ENCODE assay signal across 9 cellular contexts in genomic region chr1:112702067-112702395, GRCh38. TPM values are rescaled to one million over a fixed set of nuclear protein-coding genes. Genes with fewer than 3 reads are reported as not detected.
DNase-seq lines count a peak whose midpoint lies in the region; ATAC-seq and TF ChIP-seq lines count a peak whose summit lies in the region.
"Had no signal": no experiment of that assay in that cellular context is flagged by ENCODE, and none has a peak within 500 bp of the region (broad histone marks: within the 10 kb centered on the region; RNA-seq: fewer than 3 reads in every experiment).

No MANE protein-coding gene starts in this region.

- peak overlapping the region; percentile 66 to 94 for H3K27ac ChIP-seq in left lung

- no peaks in the 10 kb centered on the region for H3K9me3 Mint-ChIP-seq in T-helper 1 cell treated with Interleukin-12 subunit alpha and Interleukin-12 subunit beta and Interleukin-4 antibody, amounts not matched to agents 30 μg/mL and 1 μg/mL, for 36 hours
- H3K9me3 Mint-ChIP-seq in activated T-helper 17 cell treated with anti-CD3 and anti-CD28 coated beads, Interleukin-2, amount 50 U/mL, for 72 hours = no peaks in the 10 kb centered on the region
- H3K9me3 Mint-ChIP-seq in stimulated activated naive CD8-positive, alpha-beta T cell treated with anti-CD3 and anti-CD28 coated beads, Interleukin-15, amount 100 ng/mL, for 72 hours = no peaks in the 10 kb centered on the region

- TF ChIP-seq CTCF in left lung (IDR thresholded peaks at IDR 0.05) = no peak

- ATAC-seq in activated T-helper 17 cell treated with anti-CD3 and anti-CD28 coated beads, Interleukin-2, amount 50 U/mL, for 72 hours (replicated peaks) = no peak
- no peak for ATAC-seq in left lung
- no peak for ATAC-seq in stimulated activated naive CD8-positive, alpha-beta T cell treated with anti-CD3 and anti-CD28 coated beads, Interleukin-15, amount 100 ng/mL, for 72 hours
- ATAC-seq: mucosa of descending colon had no signal

- H3K36me3 ChIP-seq in left lung = peaks cover 0 to 51% of the 10 kb centered on the region in 2 donors

- H3K36me3 Mint-ChIP-seq in T-helper 1 cell treated with Interleukin-12 subunit alpha and Interleukin-12 subunit beta and Interleukin-4 antibody, amounts not matched to agents 30 μg/mL and 1 μg/mL, for 36 hours (ENCODE audit: low read depth) = peaks cover 28% of the 10 kb centered on the region
- peaks cover 26% of the 10 kb centered on the region for H3K36me3 Mint-ChIP-seq in activated T-helper 17 cell treated with anti-CD3 and anti-CD28 coated beads, Interleukin-2, amount 50 U/mL, for 72 hours (ENCODE audit: low read depth)

- H3K27ac Mint-ChIP-seq in T-helper 1 cell treated with Interleukin-12 subunit alpha and Interleukin-12 subunit beta and Interleukin-4 antibody, amounts not matched to agents 30 μg/mL and 1 μg/mL, for 36 hours = peak overlapping the region; percentile 57
- H3K27ac Mint-ChIP-seq in activated T-helper 17 cell treated with anti-CD3 and anti-CD28 coated beads, Interleukin-2, amount 50 U/mL, for 72 hours = peak overlapping the region; percentile 68
- H3K27ac Mint-ChIP-seq in stimulated activated naive CD8-positive, alpha-beta T cell treated with anti-CD3 and anti-CD28 coated beads, Interleukin-15, amount 100 ng/mL, for 72 hours = peak overlapping the region; percentile 64 to 87

- H3K4me3 Mint-ChIP-seq in T-helper 1 cell treated with Interleukin-12 subunit alpha and Interleukin-12 subunit beta and Interleukin-4 antibody, amounts not matched to agents 30 μg/mL and 1 μg/mL, for 36 hours = no peak overlapping the region
- H3K4me3 Mint-ChIP-seq in activated T-helper 17 cell treated with anti-CD3 and anti-CD28 coated beads, Interleukin-2, amount 50 U/mL, for 72 hours = peak overlapping the region; percentile 27
- H3K4me3 Mint-ChIP-seq in stimulated activated naive CD8-positive, alpha-beta T cell treated with anti-CD3 and anti-CD28 coated beads, Interleukin-15, amount 100 ng/mL, for 72 hours = peak overlapping the region in 1 of 2 donors; percentile 1

- peaks cover 56% of the 10 kb centered on the region for H3K4me1 Mint-ChIP-seq in T-helper 1 cell treated with Interleukin-12 subunit alpha and Interleukin-12 subunit beta and Interleukin-4 antibody, amounts not matched to agents 30 μg/mL and 1 μg/mL, for 36 hours (ENCODE audit: low read depth)
- peaks cover 38% of the 10 kb centered on the region for H3K4me1 Mint-ChIP-seq in activated T-helper 17 cell treated with anti-CD3 and anti-CD28 coated beads, Interleukin-2, amount 50 U/mL, for 72 hours
- H3K4me1 Mint-ChIP-seq in stimulated activated naive CD8-positive, alpha-beta T cell treated with anti-CD3 and anti-CD28 coated beads, Interleukin-15, amount 100 ng/mL, for 72 hours = peaks cover 76% of the 10 kb centered on the region

- no peaks in the 10 kb centered on the region for H3K27me3 Mint-ChIP-seq in T-helper 1 cell treated with Interleukin-12 subunit alpha and Interleukin-12 subunit beta and Interleukin-4 antibody, amounts not matched to agents 30 μg/mL and 1 μg/mL, for 36 hours (ENCODE audit: low read depth)
- H3K27me3 Mint-ChIP-seq in activated T-helper 17 cell treated with anti-CD3 and anti-CD28 coated beads, Interleukin-2, amount 50 U/mL, for 72 hours = no peaks in the 10 kb centered on the region
- no peaks in the 10 kb centered on the region for H3K27me3 Mint-ChIP-seq in stimulated activated naive CD8-positive, alpha-beta T cell treated with anti-CD3 and anti-CD28 coated beads, Interleukin-15, amount 100 ng/mL, for 72 hours

- TF ChIP-seq POLR2A in erythroblast (IDR thresholded peaks at IDR 0.05; ENCODE audit: low read length) = no peak

- no peak for DNase-seq in T-helper 1 cell
- DNase-seq in left lung = no peak
- DNase-seq in stimulated activated naive CD8-positive, alpha-beta T cell treated with anti-CD3 and anti-CD28 coated beads, Interleukin-15, amount 100 ng/mL, for 72 hours = no peak
- no peak for DNase-seq in erythroblast (lab: John Stamatoyannopoulos, UW)
- no peak for DNase-seq in NCI-H1092 (lab: John Stamatoyannopoulos, UW)
- DNase-seq in NCI-H82 treated with DMSO at 0.1 percent for 48 hours (lab: John Stamatoyannopoulos, UW; ENCODE audit: unreplicated experiment) = no peak
- DNase-seq: mucosa of descending colon had no signal

- H3K4me1 ChIP-seq in left lung = peaks cover 41 to 72% of the 10 kb centered on the region in 2 donors

- peaks cover 0 to 15% of the 10 kb centered on the region in 2 donors for H3K27me3 ChIP-seq in left lung

- H3K4me3 ChIP-seq in left lung = no peak overlapping the region
- H3K4me3 ChIP-seq: mucosa of descending colon had no signal

- no peaks in the 10 kb centered on the region for H3K9me3 ChIP-seq in left lung
- H3K9me3 ChIP-seq: mucosa of descending colon had no signal

- intact Hi-C loops in left lung (cut with DNase I) = loop anchor here in 1 of 2 donors (10.0 kb wide), 2 partner anchors 77 to 307 kb away; partner anchors contain the start of gene CTTNBP2NL

RNA-seq across cellular contexts. Expression of gene RHOC, which starts 4.9 kb away (rescaled TPM):
- total RNA-seq in activated T-helper 17 cell treated with anti-CD3 and anti-CD28 coated beads, Interleukin-2, amount 50 U/mL, for 72 hours = 10 to 100 TPM; 39.5 to 59.4 TPM
- total RNA-seq in left lung = 100 to 1,000 TPM; 195 to 197 TPM

RNA-seq across cellular contexts. Expression of gene PPM1J, which starts 13.1 kb away (rescaled TPM):
- total RNA-seq in activated T-helper 17 cell treated with anti-CD3 and anti-CD28 coated beads, Interleukin-2, amount 50 U/mL, for 72 hours = under 1 TPM; 0.30 to 0.69 TPM
- under 1 TPM; 0.76 to 0.93 TPM for total RNA-seq in left lung

RNA-seq across cellular contexts. Expression of gene MOV10, which starts 27.6 kb away (rescaled TPM):
- total RNA-seq in activated T-helper 17 cell treated with anti-CD3 and anti-CD28 coated beads, Interleukin-2, amount 50 U/mL, for 72 hours = 10 to 100 TPM; 54.7 to 59.3 TPM
- 10 to 100 TPM; 57.8 to 59.0 TPM for total RNA-seq in left lung
